In the genomic region with DNA sequence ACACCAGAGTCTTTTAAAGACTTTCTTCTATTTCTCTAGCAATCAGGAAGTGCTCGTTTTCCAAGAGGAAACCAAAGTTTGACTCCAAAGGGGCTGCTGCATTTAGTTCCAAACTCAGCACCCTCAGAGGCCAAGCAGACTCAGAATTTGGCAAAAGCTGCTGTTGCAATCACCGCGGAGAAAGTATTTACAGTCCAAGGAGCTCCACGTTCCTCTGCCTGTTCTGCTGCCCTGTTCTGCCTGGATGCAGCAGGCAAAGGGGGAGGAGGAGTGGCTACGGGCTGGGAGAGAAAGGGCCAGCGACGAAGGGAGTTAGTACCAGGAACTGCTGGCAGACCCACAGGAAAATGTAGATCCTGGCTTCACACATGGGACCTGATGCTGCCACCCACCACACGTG, we compare ENCODE assay signal across 19 cellular contexts.
DNase-seq lines count a peak whose midpoint lies in the region; ATAC-seq and TF ChIP-seq lines count a peak whose summit lies in the region.
"Had no signal": no experiment of that assay in that cellular context is flagged by ENCODE, and none has a peak within 500 bp of the region (broad histone marks: within the 10 kb centered on the region; RNA-seq: fewer than 3 reads in every experiment).

No MANE protein-coding gene starts in this region.

- BruUV-seq in IMR-90 (replicated peaks; lab: Mats Ljungman, UMichigan) = no TSS peak

- no peak overlapping the region for H4K5ac ChIP-seq in IMR-90 (ENCODE audit: low read depth, low read length)

- CTCF ChIA-PET in IMR-90 (lab: Yijun Ruan, JAX) = no interaction called here

- TF ChIP-seq POLR2A in IMR-90 (IDR thresholded peaks at IDR 0.05; ENCODE audit: low read depth, low read length) = no peak
- no peak for TF ChIP-seq POLR2A in spleen (IDR thresholded peaks at IDR 0.05)

- H2BK20ac ChIP-seq in IMR-90 (ENCODE audit: low read depth, low read length) = no peak overlapping the region

- no peak overlapping the region for H3K27ac Mint-ChIP-seq in endodermal cell
- H3K27ac Mint-ChIP-seq: activated T-cell treated with anti-CD3 and anti-CD28 coated beads, Interleukin-2, amount 50 U/mL, for 72 hours; natural killer cell treated with Interleukin-12 subunit alpha and Interleukin-12 subunit beta and Interleukin-15 and Interleukin-18, amount 100 ng/mL, for 72 hours; stimulated activated naive B cell treated with anti-CD40 and anti-IgM and Interleukin-4, amounts not matched to agents 10 μg/mL and 1 μg/mL and 100 μg/mL, for 72 hours had no signal

- H3K4me2 ChIP-seq in IMR-90 (ENCODE audit: low read depth, low read length) = no peak overlapping the region

- no peak overlapping the region for H3K23ac ChIP-seq in IMR-90 (ENCODE audit: low read depth, low read length)

- H3K27me3 ChIP-seq in IMR-90 (ENCODE audit: control insufficient read depth, insufficient read depth, low read length) = no peaks in the 10 kb centered on the region
- H3K27me3 ChIP-seq in endodermal cell (ENCODE audit: control insufficient read depth, insufficient read depth, low read length, poor library complexity, severe bottlenecking) = no peaks in the 10 kb centered on the region
- peaks cover 0 to 3% (median 0%) of the 10 kb centered on the region in 7 donors for H3K27me3 ChIP-seq in spleen (replicated peaks in 1 of 7)
- H3K27me3 ChIP-seq: adrenal gland had no signal

- WGBS in IMR-90 (ENCODE audit: extremely low coverage in 2 of 2, insufficient read length in 1 of 2), 2 experiments = no CpG with 5 or more reads among the region's 8 CpGs
- WGBS in endodermal cell (ENCODE audit: insufficient coverage in 1 of 2, insufficient read length in 1 of 2), 2 experiments = 68 to 76% methylated on average over 8 of the region's 8 CpGs
- WGBS in spleen, 5 donors = 32 to 39% (median 39%) methylated on average over 8 of the region's 8 CpGs

- H3K9ac ChIP-seq in IMR-90 (ENCODE audit: low read depth, low read length) = no peak overlapping the region
- H3K9ac ChIP-seq in endodermal cell (ENCODE audit: extremely low read depth, low read length, poor library complexity, severe bottlenecking) = no peak overlapping the region

- ATAC-seq in IMR-90 (ENCODE audit: low read depth) (no peak), GM21737 (IDR thresholded peaks at IDR 0.05; ENCODE audit: unreplicated experiment) (no peak), HG03095 (IDR thresholded peaks at IDR 0.05; ENCODE audit: unreplicated experiment) (no peak)
- ATAC-seq: activated T-cell treated with anti-CD3 and anti-CD28 coated beads, Interleukin-2, amount 50 U/mL, for 72 hours; left lobe of liver; natural killer cell treated with Interleukin-12 subunit alpha and Interleukin-12 subunit beta and Interleukin-15 and Interleukin-18, amount 100 ng/mL, for 72 hours; stimulated activated naive B cell treated with anti-CD40 and anti-IgM and Interleukin-4, amounts not matched to agents 10 μg/mL and 1 μg/mL and 100 μg/mL, for 72 hours had no signal

- no peak overlapping the region for H3K4me3 Mint-ChIP-seq in endodermal cell
- H3K4me3 Mint-ChIP-seq: activated T-cell treated with anti-CD3 and anti-CD28 coated beads, Interleukin-2, amount 50 U/mL, for 72 hours; IgD-negative memory B cell; natural killer cell treated with Interleukin-12 subunit alpha and Interleukin-12 subunit beta and Interleukin-15 and Interleukin-18, amount 100 ng/mL, for 72 hours; stimulated activated naive B cell treated with anti-CD40 and anti-IgM and Interleukin-4, amounts not matched to agents 10 μg/mL and 1 μg/mL and 100 μg/mL, for 72 hours had no signal

- H3K27me3 Mint-ChIP-seq in endodermal cell (ENCODE audit: insufficient read depth) = peaks cover 21% of the 10 kb centered on the region
- H3K27me3 Mint-ChIP-seq: IgD-negative memory B cell; stimulated activated naive B cell treated with anti-CD40 and anti-IgM and Interleukin-4, amounts not matched to agents 10 μg/mL and 1 μg/mL and 100 μg/mL, for 72 hours had no signal

- H3K4me1 ChIP-seq in IMR-90 (ENCODE audit: control insufficient read depth, insufficient read depth, low read length) = no peaks in the 10 kb centered on the region
- no peaks in the 10 kb centered on the region for H3K4me1 ChIP-seq in endodermal cell (ENCODE audit: control insufficient read depth, insufficient read depth, low read length)
- H3K4me1 ChIP-seq in spleen = peaks cover 0 to 7% (median 0%) of the 10 kb centered on the region in 6 donors
- H3K4me1 ChIP-seq: adrenal gland had no signal

- H3K14ac ChIP-seq in IMR-90 (replicated peaks; ENCODE audit: low read depth, low read length) = no peak overlapping the region

- no peak for TF ChIP-seq RAD21 in IMR-90 (IDR thresholded peaks at IDR 0.05; ENCODE audit: low read length)

- H3K9me3 ChIP-seq in IMR-90 (ENCODE audit: control insufficient read depth, insufficient read depth, low read length) (peaks cover 43% of the 10 kb centered on the region), endodermal cell (ENCODE audit: control insufficient read depth, low read length) (no peaks in the 10 kb centered on the region), spleen (no peaks in the 10 kb centered on the region)
- H3K9me3 ChIP-seq: adrenal gland had no signal

- H3K27ac ChIP-seq in IMR-90 (ENCODE audit: insufficient read depth, low read length) (no peak overlapping the region), endodermal cell (ENCODE audit: low read depth, low read length) (no peak overlapping the region), spleen (no peak overlapping the region)
- H3K27ac ChIP-seq: adrenal gland had no signal

- no peak overlapping the region for H2AFZ ChIP-seq in IMR-90 (replicated peaks; ENCODE audit: low read length, poor library complexity)

- no peaks in the 10 kb centered on the region for H3K9me1 ChIP-seq in IMR-90 (ENCODE audit: insufficient read depth, low read length)

- dilution Hi-C loops in IMR-90 (cut with HindIII; ENCODE audit: low sequenced_read_pairs, unreplicated experiment) = no loop called here

- no peak overlapping the region for H4K91ac ChIP-seq in IMR-90 (ENCODE audit: insufficient read depth, low read depth, low read length)

- no peak overlapping the region for H3K56ac ChIP-seq in IMR-90 (ENCODE audit: extremely low read depth, insufficient read depth, low read length)

- TF ChIP-seq CTCF in IMR-90 (conservative IDR thresholded peaks at IDR 0.05; ENCODE audit: low read depth, low read length) (no peak), endodermal cell (conservative IDR thresholded peaks at IDR 0.05) (no peak), spleen (IDR thresholded peaks at IDR 0.05 in 8 of 11, conservative IDR thresholded peaks at IDR 0.05 in 3 of 11) (no peak)

- peak overlapping the region; percentile 55 for H2AK9ac ChIP-seq in IMR-90 (replicated peaks; ENCODE audit: low read depth, low read length, poor library complexity)

- no peak overlapping the region for H4K8ac ChIP-seq in IMR-90 (ENCODE audit: low read depth in 2 of 2, low read length in 2 of 2)

- H3K4me3 ChIP-seq in IMR-90 (ENCODE audit: insufficient read depth, low read depth, low read length) = no peak overlapping the region
- H3K4me3 ChIP-seq in endodermal cell (ENCODE audit: low read length) = no peak overlapping the region
- H3K4me3 ChIP-seq in spleen = no peak overlapping the region
- H3K4me3 ChIP-seq: adrenal gland had no signal

- no peak for DNase-seq in IMR-90
- peak; percentile 56 for DNase-seq in endodermal cell
- peak; percentile 63 for DNase-seq in islet precursor cell
- DNase-seq in spleen = peak; percentile 31
- DNase-seq in NCI-H345 treated with DMSO at 0.1 percent for 48 hours (lab: John Stamatoyannopoulos, UW; ENCODE audit: unreplicated experiment) = no peak
- DNase-seq in T-helper 9 cell = no peak
- DNase-seq: activated CD4-positive, alpha-beta T cell treated with anti-CD3 and anti-CD28 coated beads, Interleukin-2, amount 50 U/mL, for 1 hour; activated T-cell treated with anti-CD3 and anti-CD28 coated beads, Interleukin-2, amount 50 U/mL, for 72 hours; DMS53; NCI-H2171 treated with DMSO at 0.1 percent for 48 hours; NK-92 treated with Interleukin-12 subunit alpha and Interleukin-12 subunit beta, amount 100 ng/mL, for 24 hours; SHP77; stimulated activated naive B cell treated with anti-CD40 and anti-IgM and Interleukin-4, amounts not matched to agents 10 μg/mL and 1 μg/mL and 100 μg/mL, for 72 hours had no signal

- H2BK120ac ChIP-seq in IMR-90 (ENCODE audit: low read depth, low read length) = no peak overlapping the region

- no peaks in the 10 kb centered on the region for H3K36me3 Mint-ChIP-seq in endodermal cell (ENCODE audit: low read depth)
- H3K36me3 Mint-ChIP-seq: IgD-negative memory B cell; natural killer cell treated with Interleukin-12 subunit alpha and Interleukin-12 subunit beta and Interleukin-15 and Interleukin-18, amount 100 ng/mL, for 72 hours; stimulated activated naive B cell treated with anti-CD40 and anti-IgM and Interleukin-4, amounts not matched to agents 10 μg/mL and 1 μg/mL and 100 μg/mL, for 72 hours had no signal

- no peak overlapping the region for H2BK5ac ChIP-seq in IMR-90 (ENCODE audit: low read depth, low read length, poor library complexity, severe bottlenecking)

- no peak overlapping the region for H2AK5ac ChIP-seq in IMR-90 (ENCODE audit: low read depth, low read length)

- H2BK15ac ChIP-seq in IMR-90 (ENCODE audit: low read depth, low read length) = no peak overlapping the region

- POLR2A ChIA-PET in IMR-90 (lab: Charles Lee; ENCODE audit: unreplicated experiment) = no interaction called here

- intact Hi-C loops in IMR-90 (cut with micrococcal nuclease) (no loop called here), spleen (cut with DNase I; ENCODE audit: low total_unique reads) (no loop called here)

- in situ Hi-C loops in IMR-90 (cut with MboI; ENCODE audit: low sequenced_read_pairs) = no loop called here

- no peaks in the 10 kb centered on the region for H3K79me1 ChIP-seq in IMR-90 (ENCODE audit: low read depth in 1 of 2, low read length in 2 of 2)

- H3K4ac ChIP-seq in IMR-90 (ENCODE audit: low read depth, low read length) = no peak overlapping the region

- peaks cover 21% of the 10 kb centered on the region for H3K9me3 Mint-ChIP-seq in endodermal cell
- H3K9me3 Mint-ChIP-seq: activated T-cell treated with anti-CD3 and anti-CD28 coated beads, Interleukin-2, amount 50 U/mL, for 72 hours; natural killer cell treated with Interleukin-12 subunit alpha and Interleukin-12 subunit beta and Interleukin-15 and Interleukin-18, amount 100 ng/mL, for 72 hours had no signal

- peaks cover 8% of the 10 kb centered on the region for H3K4me1 Mint-ChIP-seq in endodermal cell
- H3K4me1 Mint-ChIP-seq: IgD-negative memory B cell; stimulated activated naive B cell treated with anti-CD40 and anti-IgM and Interleukin-4, amounts not matched to agents 10 μg/mL and 1 μg/mL and 100 μg/mL, for 72 hours had no signal

- H3K36me3 ChIP-seq in IMR-90 (ENCODE audit: control insufficient read depth, insufficient read depth, low read length) = no peaks in the 10 kb centered on the region
- H3K36me3 ChIP-seq in endodermal cell (ENCODE audit: control insufficient read depth, insufficient read depth, low read length) = no peaks in the 10 kb centered on the region
- no peaks in the 10 kb centered on the region for H3K36me3 ChIP-seq in spleen
- H3K36me3 ChIP-seq: adrenal gland had no signal

- no peaks in the 10 kb centered on the region for H4K20me1 ChIP-seq in IMR-90 (ENCODE audit: insufficient read depth, low read length)

- no peak overlapping the region for H3K18ac ChIP-seq in IMR-90 (ENCODE audit: low read depth, low read length)

Comparison
In these comparisons a context has a peak if more than half of its experiments do, and no peak if none do; other contexts are left out.
1. DNase-seq: peak in endodermal cell (single experiment), islet precursor cell (single experiment) and spleen (single experiment); none in IMR-90 (single experiment), NCI-H345 treated with DMSO at 0.1 percent for 48 hours (single experiment) and T-helper 9 cell (single experiment).